ENCODE assay signal across 14 cellular contexts in the genomic region with DNA sequence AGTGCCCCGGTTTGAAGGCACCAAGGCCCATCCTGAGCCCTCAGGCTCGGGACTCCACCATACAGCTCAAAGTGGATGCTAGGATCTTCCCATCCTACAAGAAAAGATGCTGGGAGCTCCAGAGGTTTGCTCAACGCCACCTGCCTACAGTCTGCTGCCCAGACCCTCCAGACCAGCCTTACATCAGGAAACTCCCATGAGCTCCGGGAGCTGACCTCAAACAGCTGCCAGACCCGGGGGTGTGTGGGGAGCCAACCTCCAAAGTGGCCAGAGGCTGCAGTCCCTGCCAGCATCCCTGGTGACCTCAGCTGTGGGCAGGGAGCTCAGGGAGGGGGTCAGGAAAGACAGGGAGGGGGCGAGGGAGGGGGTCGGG. TPM values are rescaled to one million over a fixed set of nuclear protein-coding genes. Genes with fewer than 3 reads are reported as not detected.
DNase-seq lines count a peak whose midpoint lies in the region; ATAC-seq and TF ChIP-seq lines count a peak whose summit lies in the region.
"Had no signal": no experiment of that assay in that cellular context is flagged by ENCODE, and none has a peak within 500 bp of the region (broad histone marks: within the 10 kb centered on the region; RNA-seq: fewer than 3 reads in every experiment).

No MANE protein-coding gene starts in this region.

- 16% methylated on average over 4 of the region's 7 CpGs for WGBS in SK-N-SH (ENCODE audit: low lambda C conversion rate)
- 40 to 57% (median 49%) methylated on average over 4 to 7 of the region's 7 CpGs for WGBS in spleen, 5 donors
- WGBS in esophagus muscularis mucosa, result 69% methylated on average over 2 of the region's 7 CpGs

- no peaks in the 10 kb centered on the region for H3K9me2 ChIP-seq in SK-N-SH

- no peaks in the 10 kb centered on the region for H4K20me1 ChIP-seq in SK-N-SH (ENCODE audit: insufficient read depth)
- no peaks in the 10 kb centered on the region for H4K20me1 ChIP-seq in OCI-LY3 (ENCODE audit: insufficient read depth, low read length)

- H3K36me3 ChIP-seq in SK-N-SH (replicated peaks in 1 of 2; ENCODE audit: control insufficient read depth in 1 of 2, insufficient read depth in 2 of 2, low read length in 1 of 2) (no peaks in the 10 kb centered on the region), OCI-LY3 (replicated peaks; ENCODE audit: low read depth, low read length) (no peaks in the 10 kb centered on the region), iPS-15b (ENCODE audit: control insufficient read depth, insufficient read depth, low read length) (no peaks in the 10 kb centered on the region), spleen (no peaks in the 10 kb centered on the region), esophagus muscularis mucosa (no peaks in the 10 kb centered on the region)
- H3K36me3 ChIP-seq: thoracic aorta had no signal

- H3K27me3 ChIP-seq in SK-N-SH (ENCODE audit: insufficient read depth) (no peaks in the 10 kb centered on the region; the same call in 1 of the 2 replicates), OCI-LY3 (ENCODE audit: low read depth, low read length) (peaks cover 16% of the 10 kb centered on the region), iPS-15b (ENCODE audit: control insufficient read depth, insufficient read depth, low read length) (peaks cover 5% of the 10 kb centered on the region), spleen (replicated peaks in 1 of 7) (peaks cover 0 to 10% (median 0%) of the 10 kb centered on the region in 7 donors), esophagus muscularis mucosa (peaks cover 0 to 3% (median 0%) of the 10 kb centered on the region in 4 donors)

- DNase-seq in SK-N-SH (peak; percentile 30), spleen (no peak), esophagus muscularis mucosa (ENCODE audit: extremely low spot score) (no peak)
- DNase-seq: activated CD4-positive, alpha-beta T cell treated with anti-CD3 and anti-CD28 coated beads for 4 hours; stimulated activated CD4-positive, alpha-beta T cell treated with anti-CD3 and anti-CD28 coated beads, Interleukin-12 subunit alpha, Interleukin-12 subunit beta, amount 100 ng/mL, for 4 hours had no signal

- no peak overlapping the region for H3K9ac ChIP-seq in SK-N-SH
- no peak overlapping the region for H3K9ac ChIP-seq in OCI-LY3 (ENCODE audit: low read length)
- no peak overlapping the region for H3K9ac ChIP-seq in iPS-15b (ENCODE audit: low read depth, low read length)

- H3K4me3 ChIP-seq in SK-N-SH (ENCODE audit: low read depth in 2 of 2, low read length in 1 of 2) (no peak overlapping the region), OCI-LY3 (ENCODE audit: low read length) (no peak overlapping the region), iPS-15b (ENCODE audit: low read depth, low read length) (peak overlapping the region; percentile 54), spleen (peak overlapping the region in 1 of 8 donors; percentile 37), esophagus muscularis mucosa (peak overlapping the region in 2 of 4 donors; percentile 38 to 44)

- H3K9me3 ChIP-seq in SK-N-SH (no peaks in the 10 kb centered on the region), OCI-LY3 (ENCODE audit: insufficient read depth, low read length) (no peaks in the 10 kb centered on the region), iPS-15b (ENCODE audit: control insufficient read depth, insufficient read depth, low read length) (no peaks in the 10 kb centered on the region), spleen (no peaks in the 10 kb centered on the region), esophagus muscularis mucosa (no peaks in the 10 kb centered on the region)
- H3K9me3 ChIP-seq: thoracic aorta had no signal

- H2AFZ ChIP-seq in SK-N-SH (ENCODE audit: low read depth) (no peak overlapping the region; the same call in 1 of the 2 replicates), OCI-LY3 (ENCODE audit: low read depth, low read length) (0 out of 2 replicates have a peak overlapping the region, but pooled peaks have one; percentile 30)

- no peaks in the 10 kb centered on the region for H3F3A ChIP-seq in SK-N-SH (replicated peaks; ENCODE audit: insufficient read depth)

- no peak for TF ChIP-seq CTCF in SK-N-SH (IDR thresholded peaks at IDR 0.05)
- TF ChIP-seq CTCF in OCI-LY3 (IDR thresholded peaks at IDR 0.05; ENCODE audit: low read depth, low read length), result no peak
- TF ChIP-seq CTCF in spleen (IDR thresholded peaks at IDR 0.05 in 8 of 11, conservative IDR thresholded peaks at IDR 0.05 in 3 of 11), result no peak
- no peak for TF ChIP-seq CTCF in esophagus muscularis mucosa (IDR thresholded peaks at IDR 0.05)

- peaks cover 0 to 7% of the 10 kb centered on the region in 2 experiments; a peak in 1 of 4 replicates for H3K4me1 ChIP-seq in SK-N-SH (ENCODE audit: control insufficient read depth in 1 of 2, insufficient read depth in 2 of 2, low read depth in 1 of 2, low read length in 1 of 2)
- no peaks in the 10 kb centered on the region for H3K4me1 ChIP-seq in OCI-LY3 (ENCODE audit: low read length)
- no peaks in the 10 kb centered on the region for H3K4me1 ChIP-seq in iPS-15b (ENCODE audit: control insufficient read depth, insufficient read depth, low read length)
- peaks cover 9 to 57% (median 33%) of the 10 kb centered on the region in 6 donors for H3K4me1 ChIP-seq in spleen
- H3K4me1 ChIP-seq in esophagus muscularis mucosa, result peaks cover 3 to 17% (median 15%) of the 10 kb centered on the region in 4 donors

- intact Hi-C loops in spleen (cut with DNase I; ENCODE audit: low total_unique reads) (no loop called here), esophagus muscularis mucosa (cut with DNase I) (no loop called here)

- TF ChIP-seq RAD21 in SK-N-SH (IDR thresholded peaks at IDR 0.05; ENCODE audit: low read length), result no peak

- TF ChIP-seq EP300 in SK-N-SH (IDR thresholded peaks at IDR 0.05; ENCODE audit: borderline replicate concordance in 1 of 2, low read depth in 1 of 2, low read length in 1 of 2) (no peak), esophagus muscularis mucosa (IDR thresholded peaks at IDR 0.05) (no peak)

- ATAC-seq in SK-N-SH treated with all-trans-retinoic acid at 6 μM for 48 hours, result no peak
- no peak for ATAC-seq in HG03342 (IDR thresholded peaks at IDR 0.05; ENCODE audit: unreplicated experiment)
- ATAC-seq in HG02642 (IDR thresholded peaks at IDR 0.05; ENCODE audit: poor library complexity, unreplicated experiment), result no peak

- H3K79me2 ChIP-seq in SK-N-SH (ENCODE audit: insufficient read depth) (no peaks in the 10 kb centered on the region), OCI-LY3 (ENCODE audit: low read length) (no peaks in the 10 kb centered on the region)

- POLR2A ChIA-PET in SK-N-SH (lab: Yijun Ruan, JAX), result interaction anchor here (1.3 kb wide), 1 partner anchor 112 kb away, joined by 4 read pairs; no protein-coding TSS in a partner anchor

- peak overlapping the region; percentile 72; the same call in 1 of the 2 replicates for H3K4me2 ChIP-seq in SK-N-SH
- peak overlapping the region; percentile 62; the same call in 1 of the 2 replicates for H3K4me2 ChIP-seq in OCI-LY3 (ENCODE audit: low read length)

- CTCF ChIA-PET in SK-N-SH (lab: Yijun Ruan, JAX), result interaction anchor here (0.6 to 2.6 kb wide), 39 partner anchors 8 to 1877 kb away, joined by 3 to 15 read pairs (median 4); no protein-coding TSS in a partner anchor

- TF ChIP-seq POLR2A in spleen (IDR thresholded peaks at IDR 0.05), result no peak
- TF ChIP-seq POLR2A in esophagus muscularis mucosa (IDR thresholded peaks at IDR 0.05; ENCODE audit: low read depth), result no peak

- no peak overlapping the region for H3K27ac ChIP-seq in SK-N-SH (ENCODE audit: low read depth in 2 of 2, low read length in 1 of 2)
- H3K27ac ChIP-seq in OCI-LY3 (ENCODE audit: low read length), result no peak overlapping the region
- peak overlapping the region in 6 of 8 donors; percentile 29 to 68 (median 62) for H3K27ac ChIP-seq in spleen
- H3K27ac ChIP-seq in esophagus muscularis mucosa (replicated peaks in 1 of 4), result peak overlapping the region in 2 of 4 donors; percentile 41 to 48
- H3K27ac ChIP-seq: thoracic aorta had no signal

TF ChIP-seq in SK-N-SH, 30 proteins besides CTCF, POLR2A, EP300 and RAD21 (continues in another document):
- no peak for TF ChIP-seq CHD2 (IDR thresholded peaks at IDR 0.05; ENCODE audit: low read length, partially characterized antibody)
- TF ChIP-seq RXRA (IDR thresholded peaks at IDR 0.05; ENCODE audit: borderline replicate concordance, low read depth), result no peak
- TF ChIP-seq SMC3 (IDR thresholded peaks at IDR 0.05; ENCODE audit: low read depth, low read length), result no peak
- TF ChIP-seq TEAD4 (IDR thresholded peaks at IDR 0.05; ENCODE audit: borderline replicate concordance, insufficient read depth), result no peak
- TF ChIP-seq, protein P1, sequence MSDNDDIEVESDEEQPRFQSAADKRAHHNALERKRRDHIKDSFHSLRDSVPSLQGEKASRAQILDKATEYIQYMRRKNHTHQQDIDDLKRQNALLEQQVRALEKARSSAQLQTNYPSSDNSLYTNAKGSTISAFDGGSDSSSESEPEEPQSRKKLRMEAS (IDR thresholded peaks at IDR 0.05; ENCODE audit: low read depth), result no peak
- no peak for TF ChIP-seq POLR2AphosphoS5 (IDR thresholded peaks at IDR 0.05; ENCODE audit: low read depth, low read length)
- no peak for TF ChIP-seq ELF1 (IDR thresholded peaks at IDR 0.05)
- TF ChIP-seq GATA2 (CRISPR knock-in tag; IDR thresholded peaks at IDR 0.05), result no peak
- TF ChIP-seq MXI1 (IDR thresholded peaks at IDR 0.05; ENCODE audit: low read depth, low read length), result no peak
- TF ChIP-seq NFIC (IDR thresholded peaks at IDR 0.05; ENCODE audit: borderline replicate concordance), result no peak

TF ChIP-seq in SK-N-SH treated with all-trans-retinoic acid at 6 μM for 48 hours, 23 proteins besides CTCF, POLR2A, EP300 and RAD21 (continues in another document):
- TF ChIP-seq PPARA (CRISPR knock-in tag; IDR thresholded peaks at IDR 0.05; ENCODE audit: borderline replicate concordance) (no peak), GLIS3 (CRISPR knock-in tag; IDR thresholded peaks at IDR 0.05) (no peak), ZNF70 (CRISPR knock-in tag; IDR thresholded peaks at IDR 0.05) (no peak), OSR1 (CRISPR knock-in tag; IDR thresholded peaks at IDR 0.05) (no peak)

RNA-seq across cellular contexts. Expression of a gene that starts 43.8 kb away (rescaled TPM):
- polyA plus RNA-seq in SK-N-SH (2012; rRNA removed) (not detected in 2 replicates), spleen (not detected)
- polyA plus RNA-seq in SK-N-SH (2012; cell fraction: cytosol; rRNA removed), result not detected in 2 replicates
- not detected in 2 replicates for polyA plus RNA-seq in SK-N-SH (2012; cell fraction: nucleus; rRNA removed)
- total RNA-seq in spleen (not detected), esophagus muscularis mucosa (not detected)
- total RNA-seq: frontal cortex; kidney epithelial cell; T-helper 1 cell treated with Interleukin-12 subunit alpha and Interleukin-12 subunit beta and Interleukin-4 antibody, amounts not matched to agents 30 ng/mL and 1 ng/mL, for 36 hours; thoracic aorta had no signal

Comparison
In these comparisons a context has a peak if more than half of its experiments do, and no peak if none do; other contexts are left out.
1. H3K27ac ChIP-seq: peak in spleen (6 of 8); none in SK-N-SH (0 of 2) and OCI-LY3 (single experiment).